In the genomic region with DNA sequence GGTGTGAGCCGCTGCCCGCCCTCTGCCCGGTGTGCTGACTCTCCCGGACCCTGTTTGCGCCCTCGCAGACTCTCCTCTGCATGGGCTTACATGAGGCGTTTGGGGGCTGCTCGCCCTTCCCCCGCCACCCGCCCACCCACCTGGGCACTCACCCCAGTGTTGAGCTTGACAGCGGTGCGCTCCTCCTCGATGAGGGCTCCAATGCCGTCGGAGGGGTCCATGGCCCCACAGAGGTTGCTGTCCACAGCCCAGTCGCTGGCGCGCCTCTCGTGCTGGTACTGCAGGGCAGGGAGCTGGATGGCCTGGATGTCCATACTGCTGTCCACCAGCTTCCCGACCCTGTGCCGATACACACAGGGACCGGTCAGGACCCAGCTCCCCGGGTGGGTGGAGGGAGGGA, we compare ENCODE assay signal across 14 cellular contexts. TPM values are rescaled to one million over a fixed set of nuclear protein-coding genes. Genes with fewer than 3 reads are reported as not detected.
DNase-seq lines count a peak whose midpoint lies in the region; ATAC-seq and TF ChIP-seq lines count a peak whose summit lies in the region.
"Had no signal": no experiment of that assay in that cellular context is flagged by ENCODE, and none has a peak within 500 bp of the region (broad histone marks: within the 10 kb centered on the region; RNA-seq: fewer than 3 reads in every experiment).

No MANE protein-coding gene starts in this region.

- H3K23ac ChIP-seq in neuronal stem cell (ENCODE audit: low read depth, low read length, poor library complexity): no peak overlapping the region

- no peaks in the 10 kb centered on the region for H3K4me1 ChIP-seq in neuronal stem cell (ENCODE audit: control insufficient read depth in 2 of 2, insufficient read depth in 1 of 2, low read depth in 1 of 2, low read length in 2 of 2)
- no peaks in the 10 kb centered on the region for H3K4me1 ChIP-seq in upper lobe of right lung

- H3K4ac ChIP-seq in neuronal stem cell (ENCODE audit: low read length): no peak overlapping the region

- no CpG with 5 or more reads among the region's 23 CpGs for WGBS in neuronal stem cell (ENCODE audit: extremely low coverage in 2 of 2, insufficient read length in 2 of 2, insufficient replicate concordance in 1 of 2), 2 donors

- no peaks in the 10 kb centered on the region for H3K79me1 ChIP-seq in neuronal stem cell (ENCODE audit: low read depth, low read length)

- H3K18ac ChIP-seq in neuronal stem cell (ENCODE audit: low read length): no peak overlapping the region

- no peak overlapping the region for H2BK12ac ChIP-seq in neuronal stem cell (ENCODE audit: low read length)

- H4K8ac ChIP-seq in neuronal stem cell (ENCODE audit: low read depth, low read length): no peak overlapping the region

- H3K4me2 ChIP-seq in neuronal stem cell (ENCODE audit: insufficient read depth, low read length, poor library complexity, severe bottlenecking): no peak overlapping the region
- H3K4me2 ChIP-seq: GM23338 had no signal

- H3K36me3 ChIP-seq in WERI-Rb-1: peaks cover 66% of the 10 kb centered on the region
- H3K36me3 ChIP-seq in neuronal stem cell (replicated peaks in 1 of 2; ENCODE audit: control insufficient read depth in 2 of 2, insufficient read depth in 2 of 2, low read length in 2 of 2): peaks cover 0 to 6% of the 10 kb centered on the region in 2 donors
- H3K36me3 ChIP-seq in upper lobe of right lung: peaks cover 74% of the 10 kb centered on the region

- intact Hi-C loops in upper lobe of right lung (cut with DNase I): no loop called here

- H3K27ac ChIP-seq in WERI-Rb-1 (peak overlapping the region; percentile 81), neuronal stem cell (replicated peaks; ENCODE audit: low read length) (no peak overlapping the region), upper lobe of right lung (no peak overlapping the region)

- peak overlapping the region; percentile 10 for H3K9ac ChIP-seq in neuronal stem cell (ENCODE audit: low read depth, low read length, poor library complexity)

- no peak overlapping the region for H2BK120ac ChIP-seq in neuronal stem cell (ENCODE audit: low read depth, low read length)

- H3K27me3 ChIP-seq in WERI-Rb-1 (ENCODE audit: insufficient read depth, low read depth, severe bottlenecking): no peaks in the 10 kb centered on the region
- no peaks in the 10 kb centered on the region for H3K27me3 ChIP-seq in neuronal stem cell (ENCODE audit: control insufficient read depth in 3 of 3, insufficient read depth in 3 of 3, low read depth in 1 of 3, low read length in 3 of 3)
- no peaks in the 10 kb centered on the region for H3K27me3 ChIP-seq in upper lobe of right lung

- H3K4me3 ChIP-seq in WERI-Rb-1 (ENCODE audit: low read depth, low read length) (no peak overlapping the region), neuronal stem cell (ENCODE audit: low read length in 2 of 2) (no peak overlapping the region), upper lobe of right lung (no peak overlapping the region)
- H3K4me3 ChIP-seq: GM12878, GM23338 had no signal

- H2AK5ac ChIP-seq in neuronal stem cell (ENCODE audit: low read depth, low read length): no peak overlapping the region

- TF ChIP-seq CTCF in WERI-Rb-1 (IDR thresholded peaks at IDR 0.05; ENCODE audit: low read depth, low read length) (no peak), upper lobe of right lung (IDR thresholded peaks at IDR 0.05) (no peak)

- H2BK5ac ChIP-seq in neuronal stem cell (ENCODE audit: low read length): no peak overlapping the region

- H3K9me3 ChIP-seq in WERI-Rb-1 (ENCODE audit: severe bottlenecking): peaks cover 5% of the 10 kb centered on the region
- H3K9me3 ChIP-seq in neuronal stem cell (replicated peaks in 1 of 2; ENCODE audit: control insufficient read depth in 2 of 2, insufficient read depth in 1 of 2, low read depth in 1 of 2, low read length in 2 of 2): no peaks in the 10 kb centered on the region
- no peaks in the 10 kb centered on the region for H3K9me3 ChIP-seq in upper lobe of right lung

- H2AFZ ChIP-seq in neuronal stem cell (ENCODE audit: low read length): no peak overlapping the region
- H2AFZ ChIP-seq: GM23338 had no signal

- H2BK15ac ChIP-seq in neuronal stem cell (ENCODE audit: low read length): no peak overlapping the region

- no peak overlapping the region for H4K91ac ChIP-seq in neuronal stem cell (ENCODE audit: low read depth, low read length, poor library complexity)

- H3K14ac ChIP-seq in neuronal stem cell (ENCODE audit: low read length): no peak overlapping the region

- ATAC-seq in upper lobe of right lung: peak; percentile 2
- ATAC-seq: GM12878, GM23338, HCT116 had no signal

- no peak for DNase-seq in WERI-Rb-1
- DNase-seq in neuronal stem cell (ENCODE audit: low spot score): no peak
- peak; percentile 65 for DNase-seq in upper lobe of right lung
- no peak for DNase-seq in NCI-H1694 (lab: John Stamatoyannopoulos, UW)
- no peak for DNase-seq in inferior parietal cortex (ENCODE audit: extremely low spot score)
- DNase-seq in HPDE6-E6E7 (ENCODE audit: extremely low spot score): no peak
- DNase-seq: CD4-positive, alpha-beta T cell; CD8-positive, alpha-beta memory T cell; DMS79; EL had no signal

RNA-seq across cellular contexts. Expression of a gene that starts 21.4 kb away (rescaled TPM):
- 350 TPM for polyA plus RNA-seq in neuronal stem cell (2013, experiment 1 of 2)
- polyA plus RNA-seq in neuronal stem cell (2013, experiment 2 of 2): 344 TPM
- 116 TPM for total RNA-seq in upper lobe of right lung

RNA-seq across cellular contexts. Expression of a gene that starts 37.9 kb away (rescaled TPM):
- polyA plus RNA-seq in neuronal stem cell (2013, experiment 1 of 2): 58.4 TPM
- polyA plus RNA-seq in neuronal stem cell (2013, experiment 2 of 2): 57.0 TPM
- 46.2 TPM for total RNA-seq in upper lobe of right lung

RNA-seq across cellular contexts. Expression of a gene that starts 51.2 kb away (rescaled TPM):
- polyA plus RNA-seq in neuronal stem cell (2013, experiment 1 of 2): 10.2 TPM
- 10.1 TPM for polyA plus RNA-seq in neuronal stem cell (2013, experiment 2 of 2)
- total RNA-seq in upper lobe of right lung: 598 TPM

RNA-seq across cellular contexts. Expression of a gene that starts 53.0 kb away (rescaled TPM):
- polyA plus RNA-seq in neuronal stem cell (2013, experiment 1 of 2): 0.26 TPM
- 0.30 TPM for polyA plus RNA-seq in neuronal stem cell (2013, experiment 2 of 2)
- 0.78 TPM for total RNA-seq in upper lobe of right lung
- total RNA-seq: GM23338 had no signal
- polyA plus RNA-seq: CD14-positive monocyte; CD8-positive, alpha-beta memory T cell had no signal
